9 cellular contexts compared by ENCODE assay signal in the genomic region with DNA sequence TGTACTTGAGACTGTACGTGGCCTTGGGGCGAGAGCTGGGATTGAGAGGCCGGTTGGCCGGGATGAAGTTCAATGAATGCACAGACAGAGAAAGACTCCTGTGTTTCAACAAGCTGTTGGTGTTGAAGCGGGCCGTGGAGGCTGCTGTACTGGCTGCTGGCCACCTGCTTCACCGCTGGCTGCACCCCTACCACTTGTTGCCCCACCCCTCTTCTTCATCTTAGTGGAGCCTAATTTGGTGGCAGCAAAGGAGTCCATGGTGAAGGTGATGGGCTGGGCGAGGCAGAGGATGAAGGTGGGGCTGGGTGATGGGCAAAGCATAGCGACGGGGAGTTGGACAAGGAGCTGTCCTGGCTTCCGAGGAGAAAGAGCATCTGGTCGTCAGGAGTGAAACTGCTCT. TPM values are rescaled to one million over a fixed set of nuclear protein-coding genes. Genes with fewer than 3 reads are reported as not detected.
DNase-seq lines count a peak whose midpoint lies in the region; ATAC-seq, FAIRE-seq and TF ChIP-seq lines count a peak whose summit lies in the region.
"Had no signal": no experiment of that assay in that cellular context is flagged by ENCODE, and none has a peak within 500 bp of the region (broad histone marks: within the 10 kb centered on the region; RNA-seq: fewer than 3 reads in every experiment).

No MANE protein-coding gene starts in this region.

- H3K4me3 ChIP-seq in BLaER1 treated with 17β-estradiol and CSF1 and Interleukin-3, amounts not matched to agents 10 nM and 100 nM, result 0 out of 20 replicates have a peak overlapping the region, but pooled peaks of 3 of the 10 experiments have one; percentile 42 to 54 (median 42)
- H3K4me3 ChIP-seq in GM23338, result peak overlapping the region; percentile 81
- no peak overlapping the region for H3K4me3 ChIP-seq in naive thymus-derived CD4-positive, alpha-beta T cell (ENCODE audit: low read length)

- H3K27ac Mint-ChIP-seq in GM23338, result no peak overlapping the region
- H3K27ac Mint-ChIP-seq in activated naive CD8-positive, alpha-beta T cell, result no peak overlapping the region
- H3K27ac Mint-ChIP-seq in naive thymus-derived CD4-positive, alpha-beta T cell, result no peak overlapping the region

- CTCF ChIA-PET in naive thymus-derived CD4-positive, alpha-beta T cell (lab: Charles Lee), result no interaction called here

- peaks cover under 1% of the 10 kb centered on the region; the same call in 2 of the 3 replicates for H3K9me3 Mint-ChIP-seq in GM23338
- no peaks in the 10 kb centered on the region for H3K9me3 Mint-ChIP-seq in activated naive CD8-positive, alpha-beta T cell (ENCODE audit: low read depth)
- H3K9me3 Mint-ChIP-seq in naive thymus-derived CD4-positive, alpha-beta T cell, result peaks cover 0 to 9% (median 0%) of the 10 kb centered on the region in 11 donors

- no peak for TF ChIP-seq POLR2A in GM12892 (IDR thresholded peaks at IDR 0.05; ENCODE audit: low read depth, low read length)

- no peak overlapping the region for H3K9ac ChIP-seq in BLaER1 treated with 17β-estradiol and CSF1 and Interleukin-3, amounts not matched to agents 10 nM and 100 nM

- H3K27ac ChIP-seq in BLaER1 treated with 17β-estradiol and CSF1 and Interleukin-3, amounts not matched to agents 10 nM and 100 nM, result no peak overlapping the region
- no peak overlapping the region for H3K27ac ChIP-seq in GM23338 (ENCODE audit: low read depth)
- H3K27ac ChIP-seq in naive thymus-derived CD4-positive, alpha-beta T cell (ENCODE audit: low read depth, low read length), result no peak overlapping the region

- no peaks in the 10 kb centered on the region for H3F3A ChIP-seq in GM23338 (replicated peaks; ENCODE audit: low read depth)

- H3K36me3 Mint-ChIP-seq in GM23338 (ENCODE audit: low read depth), result no peaks in the 10 kb centered on the region
- H3K36me3 Mint-ChIP-seq in activated naive CD8-positive, alpha-beta T cell, result no peaks in the 10 kb centered on the region
- H3K36me3 Mint-ChIP-seq in naive thymus-derived CD4-positive, alpha-beta T cell, result peaks cover 0 to 3% (median 0%) of the 10 kb centered on the region in 5 donors

- no peak for ATAC-seq in GM23338
- ATAC-seq in naive thymus-derived CD4-positive, alpha-beta T cell, result no peak
- no peak for ATAC-seq in activated CD4-positive, CD25-positive, alpha-beta regulatory T cell treated with anti-CD3 and anti-CD28 coated beads, Interleukin-2, amount 50 U/mL, for 24 hours

- peaks cover 54 to 91% (median 80%) of the 10 kb centered on the region in 11 experiments for H3K27me3 ChIP-seq in BLaER1 treated with 17β-estradiol and CSF1 and Interleukin-3, amounts not matched to agents 10 nM and 100 nM
- peaks cover 75% of the 10 kb centered on the region for H3K27me3 ChIP-seq in GM23338 (ENCODE audit: insufficient read depth)
- peaks cover 7 to 15% of the 10 kb centered on the region in 2 donors for H3K27me3 ChIP-seq in naive thymus-derived CD4-positive, alpha-beta T cell (ENCODE audit: control insufficient read depth in 2 of 2, insufficient read depth in 2 of 2, low read length in 2 of 2)

- DNase-seq in GM23338 (ENCODE audit: low spot score), result no peak
- no peak for DNase-seq in naive thymus-derived CD4-positive, alpha-beta T cell
- no peak for DNase-seq in GM12892 (ENCODE audit: insufficient read length)
- no peak for DNase-seq in HuH-7.5 (ENCODE audit: low spot score)
- no peak for DNase-seq in NCI-H2196 (lab: John Stamatoyannopoulos, UW; ENCODE audit: unreplicated experiment)

- peak overlapping the region; percentile 80 for H3K4me3 Mint-ChIP-seq in GM23338
- peak overlapping the region; percentile 82 for H3K4me3 Mint-ChIP-seq in activated naive CD8-positive, alpha-beta T cell
- H3K4me3 Mint-ChIP-seq in naive thymus-derived CD4-positive, alpha-beta T cell, result peak overlapping the region in 8 of 10 donors; percentile 15 to 76 (median 40)

- no peak for TF ChIP-seq CTCF in GM23338 (conservative IDR thresholded peaks at IDR 0.05; ENCODE audit: low read depth in 2 of 2)

- H3K36me3 ChIP-seq in BLaER1 treated with 17β-estradiol and CSF1 and Interleukin-3, amounts not matched to agents 10 nM and 100 nM, result no peaks in the 10 kb centered on the region
- H3K36me3 ChIP-seq in GM23338 (ENCODE audit: insufficient read depth), result no peaks in the 10 kb centered on the region
- no peaks in the 10 kb centered on the region for H3K36me3 ChIP-seq in naive thymus-derived CD4-positive, alpha-beta T cell (ENCODE audit: control insufficient read depth in 2 of 3, insufficient read depth in 3 of 3, low read length in 3 of 3)

- intact Hi-C loops in naive thymus-derived CD4-positive, alpha-beta T cell (cut with micrococcal nuclease), result no loop called here

- peak overlapping the region in 10 of 11 experiments; percentile 18 to 66 (median 47); a peak in 11 of 22 replicates for H3K4me2 ChIP-seq in BLaER1 treated with 17β-estradiol and CSF1 and Interleukin-3, amounts not matched to agents 10 nM and 100 nM
- peak overlapping the region; percentile 80 for H3K4me2 ChIP-seq in GM23338

- peaks cover 0 to 23% (median 1%) of the 10 kb centered on the region in 11 experiments; a peak in 6 of 22 replicates for H3K9me3 ChIP-seq in BLaER1 treated with 17β-estradiol and CSF1 and Interleukin-3, amounts not matched to agents 10 nM and 100 nM (replicated peaks in 1 of 11)
- no peaks in the 10 kb centered on the region for H3K9me3 ChIP-seq in naive thymus-derived CD4-positive, alpha-beta T cell (ENCODE audit: control insufficient read depth in 2 of 3, low read length in 3 of 3)

- H4K20me1 ChIP-seq in BLaER1 treated with 17β-estradiol and CSF1 and Interleukin-3, amounts not matched to agents 10 nM and 100 nM, result no peaks in the 10 kb centered on the region
- no peaks in the 10 kb centered on the region for H4K20me1 ChIP-seq in GM23338 (replicated peaks; ENCODE audit: insufficient read depth)

- peaks cover 0 to 13% (median 2%) of the 10 kb centered on the region in 10 experiments; a peak in 6 of 20 replicates for H3K4me1 ChIP-seq in BLaER1 treated with 17β-estradiol and CSF1 and Interleukin-3, amounts not matched to agents 10 nM and 100 nM
- peaks cover 23% of the 10 kb centered on the region for H3K4me1 ChIP-seq in GM23338 (ENCODE audit: insufficient read depth)
- no peaks in the 10 kb centered on the region for H3K4me1 ChIP-seq in naive thymus-derived CD4-positive, alpha-beta T cell (ENCODE audit: control insufficient read depth in 2 of 2, insufficient read depth in 2 of 2, low read length in 2 of 2)

- H3K27me3 Mint-ChIP-seq in GM23338 (ENCODE audit: insufficient read depth, low read depth, poor library complexity), result peaks cover 23% of the 10 kb centered on the region
- H3K27me3 Mint-ChIP-seq in activated naive CD8-positive, alpha-beta T cell, result peaks cover 65% of the 10 kb centered on the region
- peaks cover 82 to 93% (median 88%) of the 10 kb centered on the region in 5 donors for H3K27me3 Mint-ChIP-seq in naive thymus-derived CD4-positive, alpha-beta T cell

- no peak overlapping the region for H2AFZ ChIP-seq in GM23338

- POLR2A ChIA-PET in naive thymus-derived CD4-positive, alpha-beta T cell (lab: Charles Lee), result no interaction called here

- no peak for FAIRE-seq in GM12892 (lab: Jason Lieb, UNC)
- FAIRE-seq: small intestine had no signal

- H3K79me2 ChIP-seq in GM23338 (replicated peaks; ENCODE audit: insufficient read depth), result no peaks in the 10 kb centered on the region

- H3K4me1 Mint-ChIP-seq in GM23338, result peaks cover 20% of the 10 kb centered on the region; the same call in 2 of the 3 replicates
- H3K4me1 Mint-ChIP-seq in activated naive CD8-positive, alpha-beta T cell (ENCODE audit: low read depth), result peaks cover 6% of the 10 kb centered on the region
- H3K4me1 Mint-ChIP-seq in naive thymus-derived CD4-positive, alpha-beta T cell, result peaks cover 0 to 17% (median 8%) of the 10 kb centered on the region in 7 donors

- no peaks in the 10 kb centered on the region for H3K9me2 ChIP-seq in GM23338 (ENCODE audit: insufficient read depth)

RNA-seq across cellular contexts. Expression of a gene that starts 7.2 kb away (rescaled TPM):
- 10.9 and 11.9 TPM in 2 replicates for total RNA-seq in GM23338 (2014; rRNA removed; shearing (Covaris generic))
- polyA plus RNA-seq in GM23338 (2016; fragmentation: Nextera tagmentation; extraction: Ambion mirVana), result 10.0 and 10.9 TPM in 2 replicates
- total RNA-seq in naive thymus-derived CD4-positive, alpha-beta T cell, result 1 to 10 TPM in 2 of 5 experiments, under 1 TPM in 3; 0.59 to 5.2 (median 0.84) TPM
- polyA plus RNA-seq in naive thymus-derived CD4-positive, alpha-beta T cell, result 1 to 10 TPM in 1 of 2 donors, not detected in 1; 1.6 TPM
- polyA plus RNA-seq in GM12892 (2012; ENCODE audit: missing spikeins), result 10.0 TPM

RNA-seq across cellular contexts. Expression of a gene that starts 34.2 kb away (rescaled TPM):
- total RNA-seq in GM23338 (2014; rRNA removed; shearing (Covaris generic)), result 5.7 and 5.9 TPM in 2 replicates
- 2.8 and 3.1 TPM in 2 replicates for polyA plus RNA-seq in GM23338 (2016; fragmentation: Nextera tagmentation; extraction: Ambion mirVana)
- 10 to 100 TPM in 2 of 5 experiments, 1 to 10 TPM in 3; 2.8 to 11.8 (median 8.7) TPM for total RNA-seq in naive thymus-derived CD4-positive, alpha-beta T cell
- polyA plus RNA-seq in naive thymus-derived CD4-positive, alpha-beta T cell, result 1 to 10 TPM; 6.6 to 8.2 TPM
- polyA plus RNA-seq in GM12892 (2012; ENCODE audit: missing spikeins), result 3.9 TPM

RNA-seq across cellular contexts. Expression of a gene that starts 41.2 kb away (rescaled TPM):
- 0.16 and 1.6 TPM in 2 replicates for total RNA-seq in GM23338 (2014; rRNA removed; shearing (Covaris generic))
- 2.9 and 3.2 TPM in 2 replicates for polyA plus RNA-seq in GM23338 (2016; fragmentation: Nextera tagmentation; extraction: Ambion mirVana)
- under 1 TPM in 4 of 5 experiments, not detected in 1; 0.12 to 0.30 (median 0.25) TPM for total RNA-seq in naive thymus-derived CD4-positive, alpha-beta T cell
- polyA plus RNA-seq in naive thymus-derived CD4-positive, alpha-beta T cell, result under 1 TPM; 0.12 to 0.21 TPM
- not detected for polyA plus RNA-seq in GM12892 (2012; ENCODE audit: missing spikeins)

RNA-seq across cellular contexts. Expression of a gene that starts 49.1 kb away (rescaled TPM):
- total RNA-seq in GM23338 (2014; rRNA removed; shearing (Covaris generic)), result 10.2 and 13.0 TPM in 2 replicates
- 3.5 and 6.5 TPM in 2 replicates for polyA plus RNA-seq in GM23338 (2016; fragmentation: Nextera tagmentation; extraction: Ambion mirVana)
- total RNA-seq in naive thymus-derived CD4-positive, alpha-beta T cell, result 10 to 100 TPM in 4 of 5 experiments, 1 to 10 TPM in 1; 8.0 to 27.8 (median 12.5) TPM
- 10 to 100 TPM; 15.5 to 19.1 TPM for polyA plus RNA-seq in naive thymus-derived CD4-positive, alpha-beta T cell
- polyA plus RNA-seq in GM12892 (2012; ENCODE audit: missing spikeins), result 9.0 TPM
